In genomic region chr5:173697931-173698579, GRCh38 we compare ENCODE assay signal across 15 cellular contexts.
DNase-seq lines count a peak whose midpoint lies in the region; ATAC-seq and TF ChIP-seq lines count a peak whose summit lies in the region.
"Had no signal": no experiment of that assay in that cellular context is flagged by ENCODE, and none has a peak within 500 bp of the region (broad histone marks: within the 10 kb centered on the region; RNA-seq: fewer than 3 reads in every experiment).

No MANE protein-coding gene starts in this region.

- no peaks in the 10 kb centered on the region for H3K27me3 Mint-ChIP-seq in activated CD8-positive, alpha-beta T cell treated with anti-CD3 and anti-CD28 coated beads for 36 hours
- H3K27me3 Mint-ChIP-seq in activated CD8-positive, alpha-beta T cell treated with anti-CD3 and anti-CD28 coated beads, Interleukin-2, amount 10 ng/mL, durations not matched to agents 7 days and 5 days (ENCODE audit: low read depth): no peaks in the 10 kb centered on the region
- H3K27me3 Mint-ChIP-seq in stimulated activated memory B cell treated with anti-CD40 and anti-IgM and Interleukin-4, amounts not matched to agents 10 μg/mL and 1 μg/mL and 100 μg/mL, for 72 hours: no peaks in the 10 kb centered on the region
- H3K27me3 Mint-ChIP-seq: activated naive CD8-positive, alpha-beta T cell treated with anti-CD3 and anti-CD28 coated beads, Interleukin-2, amount 10 ng/mL, durations not matched to agents 7 days and 5 days had no signal

- H3K9ac ChIP-seq in SU-DHL-6 (ENCODE audit: low read length): peak overlapping the region; percentile 40

- peak overlapping the region; percentile 67 for H3K4me2 ChIP-seq in SU-DHL-6 (ENCODE audit: low read depth, low read length, poor library complexity, severe bottlenecking)

- peak overlapping the region; percentile 14 for H3K4me3 ChIP-seq in SU-DHL-6 (ENCODE audit: insufficient read depth, low read length, poor library complexity, severe bottlenecking)
- H3K4me3 ChIP-seq: heart right ventricle had no signal

- H3K9me3 ChIP-seq in SU-DHL-6 (ENCODE audit: insufficient read depth, low read length): no peaks in the 10 kb centered on the region

- H3K4me3 Mint-ChIP-seq in activated CD8-positive, alpha-beta T cell treated with anti-CD3 and anti-CD28 coated beads for 36 hours: no peak overlapping the region
- no peak overlapping the region for H3K4me3 Mint-ChIP-seq in activated CD8-positive, alpha-beta T cell treated with anti-CD3 and anti-CD28 coated beads, Interleukin-2, amount 10 ng/mL, durations not matched to agents 7 days and 5 days
- peak overlapping the region; percentile 42 for H3K4me3 Mint-ChIP-seq in stimulated activated memory B cell treated with anti-CD40 and anti-IgM and Interleukin-4, amounts not matched to agents 10 μg/mL and 1 μg/mL and 100 μg/mL, for 72 hours
- H3K4me3 Mint-ChIP-seq: activated naive CD8-positive, alpha-beta T cell treated with anti-CD3 and anti-CD28 coated beads, Interleukin-2, amount 10 ng/mL, durations not matched to agents 7 days and 5 days had no signal

- no peaks in the 10 kb centered on the region for H3K36me3 ChIP-seq in SU-DHL-6 (ENCODE audit: low read length)
- H3K36me3 ChIP-seq: heart right ventricle had no signal

- peak overlapping the region; percentile 79 for H3K27ac ChIP-seq in SU-DHL-6 (ENCODE audit: low read depth, low read length)
- H3K27ac ChIP-seq: epithelial cell of prostate, heart right ventricle had no signal

- H3K4me1 Mint-ChIP-seq in activated CD8-positive, alpha-beta T cell treated with anti-CD3 and anti-CD28 coated beads for 36 hours (ENCODE audit: low read depth): peaks cover 8% of the 10 kb centered on the region
- no peaks in the 10 kb centered on the region for H3K4me1 Mint-ChIP-seq in activated CD8-positive, alpha-beta T cell treated with anti-CD3 and anti-CD28 coated beads, Interleukin-2, amount 10 ng/mL, durations not matched to agents 7 days and 5 days (ENCODE audit: low read depth)
- peaks cover 31% of the 10 kb centered on the region for H3K4me1 Mint-ChIP-seq in stimulated activated memory B cell treated with anti-CD40 and anti-IgM and Interleukin-4, amounts not matched to agents 10 μg/mL and 1 μg/mL and 100 μg/mL, for 72 hours
- H3K4me1 Mint-ChIP-seq: activated naive CD8-positive, alpha-beta T cell treated with anti-CD3 and anti-CD28 coated beads, Interleukin-2, amount 10 ng/mL, durations not matched to agents 7 days and 5 days had no signal

- no peaks in the 10 kb centered on the region for H3K27me3 ChIP-seq in SU-DHL-6 (ENCODE audit: low read length)
- H3K27me3 ChIP-seq: heart right ventricle had no signal

- no peaks in the 10 kb centered on the region for H3K79me2 ChIP-seq in SU-DHL-6 (ENCODE audit: insufficient read depth, low read length)

- TF ChIP-seq CTCF in activated CD8-positive, alpha-beta T cell treated with anti-CD3 and anti-CD28 coated beads for 36 hours (IDR thresholded peaks at IDR 0.05): no peak
- TF ChIP-seq CTCF in SU-DHL-6 (IDR thresholded peaks at IDR 0.05; ENCODE audit: insufficient read depth, low read length, poor library complexity, severe bottlenecking): no peak

- no peak for ATAC-seq in activated CD8-positive, alpha-beta T cell treated with anti-CD3 and anti-CD28 coated beads for 36 hours
- no peak for ATAC-seq in activated CD8-positive, alpha-beta T cell treated with anti-CD3 and anti-CD28 coated beads, Interleukin-2, amount 10 ng/mL, durations not matched to agents 7 days and 5 days
- ATAC-seq in HG02642 (IDR thresholded peaks at IDR 0.05; ENCODE audit: poor library complexity, unreplicated experiment) (peak; percentile 62), HG03457 (IDR thresholded peaks at IDR 0.05; ENCODE audit: unreplicated experiment) (no peak), HG02571 (IDR thresholded peaks at IDR 0.05; ENCODE audit: unreplicated experiment) (no peak)
- peak; percentile 72 for ATAC-seq in stimulated activated memory B cell treated with anti-CD40 and anti-IgM and Interleukin-4, amounts not matched to agents 10 μg/mL and 1 μg/mL and 100 μg/mL, for 72 hours
- ATAC-seq: heart right ventricle, left cardiac atrium had no signal

- no peak overlapping the region for H3K27ac Mint-ChIP-seq in activated CD8-positive, alpha-beta T cell treated with anti-CD3 and anti-CD28 coated beads for 36 hours
- no peak overlapping the region for H3K27ac Mint-ChIP-seq in activated CD8-positive, alpha-beta T cell treated with anti-CD3 and anti-CD28 coated beads, Interleukin-2, amount 10 ng/mL, durations not matched to agents 7 days and 5 days
- H3K27ac Mint-ChIP-seq in stimulated activated memory B cell treated with anti-CD40 and anti-IgM and Interleukin-4, amounts not matched to agents 10 μg/mL and 1 μg/mL and 100 μg/mL, for 72 hours: peak overlapping the region; percentile 81
- H3K27ac Mint-ChIP-seq: activated naive CD8-positive, alpha-beta T cell treated with anti-CD3 and anti-CD28 coated beads, Interleukin-2, amount 10 ng/mL, durations not matched to agents 7 days and 5 days had no signal

- CTCF ChIA-PET in activated CD8-positive, alpha-beta T cell treated with anti-CD3 and anti-CD28 coated beads for 36 hours (lab: Charles Lee): no interaction called here
- CTCF ChIA-PET in activated CD8-positive, alpha-beta T cell treated with anti-CD3 and anti-CD28 coated beads, Interleukin-2, amount 10 ng/mL, durations not matched to agents 7 days and 5 days (lab: Charles Lee): no interaction called here

- H3K9me2 ChIP-seq in SU-DHL-6 (replicated peaks; ENCODE audit: insufficient read depth, low read length): no peaks in the 10 kb centered on the region

- H3F3A ChIP-seq in SU-DHL-6 (ENCODE audit: insufficient read depth): peaks cover 28% of the 10 kb centered on the region

- H2AFZ ChIP-seq in SU-DHL-6 (ENCODE audit: low read depth, low read length, severe bottlenecking): peak overlapping the region; percentile 23

- no peaks in the 10 kb centered on the region for H3K9me3 Mint-ChIP-seq in activated CD8-positive, alpha-beta T cell treated with anti-CD3 and anti-CD28 coated beads for 36 hours
- H3K9me3 Mint-ChIP-seq in activated CD8-positive, alpha-beta T cell treated with anti-CD3 and anti-CD28 coated beads, Interleukin-2, amount 10 ng/mL, durations not matched to agents 7 days and 5 days (ENCODE audit: insufficient read depth): no peaks in the 10 kb centered on the region
- no peaks in the 10 kb centered on the region for H3K9me3 Mint-ChIP-seq in stimulated activated memory B cell treated with anti-CD40 and anti-IgM and Interleukin-4, amounts not matched to agents 10 μg/mL and 1 μg/mL and 100 μg/mL, for 72 hours
- H3K9me3 Mint-ChIP-seq: activated naive CD8-positive, alpha-beta T cell treated with anti-CD3 and anti-CD28 coated beads, Interleukin-2, amount 10 ng/mL, durations not matched to agents 7 days and 5 days had no signal

- H4K20me1 ChIP-seq in SU-DHL-6 (ENCODE audit: low read depth, low read length): no peaks in the 10 kb centered on the region

- DNase-seq in activated CD8-positive, alpha-beta T cell treated with anti-CD3 and anti-CD28 coated beads for 36 hours: peak; percentile 19
- DNase-seq in activated CD8-positive, alpha-beta T cell treated with anti-CD3 and anti-CD28 coated beads, Interleukin-2, amount 10 ng/mL, durations not matched to agents 7 days and 5 days: no peak
- DNase-seq in AG08395 (ENCODE audit: low spot score): no peak
- DNase-seq: activated naive CD8-positive, alpha-beta T cell treated with anti-CD3 and anti-CD28 coated beads, Interleukin-2, amount 10 ng/mL, durations not matched to agents 7 days and 5 days; heart right ventricle; IMR-90; left cardiac atrium; NCI-H1436; stimulated activated CD4-positive, alpha-beta T cell treated with anti-CD3 and anti-CD28 coated beads, Interleukin-2, amount 100 ng/mL, for 48 hours had no signal

- POLR2A ChIA-PET in activated CD8-positive, alpha-beta T cell treated with anti-CD3 and anti-CD28 coated beads for 36 hours (lab: Charles Lee): no interaction called here
- POLR2A ChIA-PET in activated CD8-positive, alpha-beta T cell treated with anti-CD3 and anti-CD28 coated beads, Interleukin-2, amount 10 ng/mL, durations not matched to agents 7 days and 5 days (lab: Charles Lee): no interaction called here

- H3K36me3 Mint-ChIP-seq in activated CD8-positive, alpha-beta T cell treated with anti-CD3 and anti-CD28 coated beads for 36 hours (ENCODE audit: low read depth): no peaks in the 10 kb centered on the region
- no peaks in the 10 kb centered on the region for H3K36me3 Mint-ChIP-seq in activated CD8-positive, alpha-beta T cell treated with anti-CD3 and anti-CD28 coated beads, Interleukin-2, amount 10 ng/mL, durations not matched to agents 7 days and 5 days (ENCODE audit: low read depth)
- no peaks in the 10 kb centered on the region for H3K36me3 Mint-ChIP-seq in stimulated activated memory B cell treated with anti-CD40 and anti-IgM and Interleukin-4, amounts not matched to agents 10 μg/mL and 1 μg/mL and 100 μg/mL, for 72 hours
- H3K36me3 Mint-ChIP-seq: activated naive CD8-positive, alpha-beta T cell treated with anti-CD3 and anti-CD28 coated beads, Interleukin-2, amount 10 ng/mL, durations not matched to agents 7 days and 5 days had no signal

- intact Hi-C loops in activated CD8-positive, alpha-beta T cell treated with anti-CD3 and anti-CD28 coated beads for 36 hours (cut with micrococcal nuclease): no loop called here

Comparison
In these comparisons a context has a peak if more than half of its experiments do, and no peak if none do; other contexts are left out.
1. ATAC-seq: peak in HG02642 (single experiment) and stimulated activated memory B cell treated with anti-CD40 and anti-IgM and Interleukin-4, amounts not matched to agents 10 μg/mL and 1 μg/mL and 100 μg/mL, for 72 hours (single experiment); none in activated CD8-positive, alpha-beta T cell treated with anti-CD3 and anti-CD28 coated beads for 36 hours (single experiment), activated CD8-positive, alpha-beta T cell treated with anti-CD3 and anti-CD28 coated beads, Interleukin-2, amount 10 ng/mL, durations not matched to agents 7 days and 5 days (single experiment), HG03457 (single experiment) and HG02571 (single experiment).